ENCODE assay signal across 8 cellular contexts in the genomic region with DNA sequence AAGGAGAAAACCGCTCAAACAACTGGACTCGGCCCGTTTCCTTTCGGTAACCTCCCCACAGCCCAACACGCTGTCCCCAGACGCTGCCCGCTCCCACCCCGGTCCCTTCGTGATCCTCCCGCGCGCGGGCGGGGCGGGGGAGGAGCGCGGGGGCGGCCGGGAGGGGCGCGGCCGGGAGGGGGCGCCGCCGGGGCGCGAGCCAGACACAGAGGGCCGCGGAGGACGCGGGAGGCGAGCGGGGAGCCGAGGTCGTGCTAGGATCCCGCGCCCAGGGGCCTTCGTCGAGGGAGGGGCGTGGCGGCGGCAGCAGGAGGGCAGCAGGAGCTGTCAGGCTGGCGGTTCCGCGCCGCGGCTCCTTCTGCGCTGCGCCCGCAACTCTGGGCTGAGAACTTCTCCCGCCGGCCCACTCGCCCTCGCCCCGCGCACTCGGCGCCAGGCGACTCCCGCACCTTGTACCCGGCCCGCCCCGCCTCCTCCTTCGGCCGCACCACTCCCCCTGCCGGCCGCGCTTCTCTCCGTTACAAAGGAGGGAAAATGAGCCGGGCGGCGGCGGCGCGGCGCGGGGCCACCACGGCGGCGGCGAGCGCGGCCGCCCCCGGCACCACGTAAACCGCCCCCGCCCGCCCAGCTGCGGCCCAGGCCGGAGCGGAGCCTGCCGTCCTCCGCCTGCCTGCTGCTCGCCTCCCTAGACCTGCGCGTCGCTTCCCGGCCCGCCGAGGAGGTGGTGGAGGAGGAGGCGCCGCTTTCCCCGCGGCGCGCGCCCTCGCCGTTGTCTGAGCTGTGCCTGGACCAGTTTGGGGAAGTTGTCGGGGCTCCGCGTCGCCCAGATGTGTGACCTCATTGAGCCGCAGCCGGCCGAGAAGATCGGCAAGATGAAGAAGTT. TPM values are rescaled to one million over a fixed set of nuclear protein-coding genes. Genes with fewer than 3 reads are reported as not detected.
A peak's percentile ranks its signal among the peaks of the same experiment; 100 is the strongest.
DNase-seq lines count a peak whose midpoint lies in the region; ATAC-seq, FAIRE-seq and TF ChIP-seq lines count a peak whose summit lies in the region.

A gene (plus strand): TSS at position 521 of the 883 bp plus-strand sequence. CDS start 307 bp downstream, at position 828.

- intact Hi-C loops in endothelial cell of umbilical vein (cut with micrococcal nuclease): loop anchor here (1.0 to 10.0 kb wide), 8 partner anchors 17 to 869 kb away; no protein-coding TSS in a partner anchor

- FAIRE-seq in endothelial cell of umbilical vein (lab: Jason Lieb, UNC): peak; percentile 40

- H3K4me2 ChIP-seq in BLaER1 treated with 17β-estradiol and CSF1 and Interleukin-3, amounts not matched to agents 10 nM and 100 nM: peak within 1 kb of the TSS; percentile 76 to 97 (median 90)
- H3K4me2 ChIP-seq in endothelial cell of umbilical vein (ENCODE audit: insufficient read depth, low read length): peak within 1 kb of the TSS; percentile 98

- peak within 1 kb of the TSS; percentile 91 for H3K4me3 Mint-ChIP-seq in WTC11
- peak within 1 kb of the TSS; percentile 84 for H3K4me3 Mint-ChIP-seq in stimulated activated naive CD8-positive, alpha-beta T cell treated with anti-CD3 and anti-CD28 coated beads, Interleukin-15, Interleukin-2, amounts not matched to agents 100 ng/mL and 50 ng/mL, for 24 hours

- peak within 1 kb of the TSS; percentile 76 to 97 (median 91) for H3K27ac ChIP-seq in BLaER1 treated with 17β-estradiol and CSF1 and Interleukin-3, amounts not matched to agents 10 nM and 100 nM
- H3K27ac ChIP-seq in endothelial cell of umbilical vein (ENCODE audit: insufficient read depth, low read depth, low read length) (peak within 1 kb of the TSS; percentile 80), mesodermal cell (ENCODE audit: low read depth, low read length, severe bottlenecking) (peak within 1 kb of the TSS; percentile 80)

- peak within 1 kb of the TSS; percentile 72 to 99 (median 88) for H3K4me3 ChIP-seq in BLaER1 treated with 17β-estradiol and CSF1 and Interleukin-3, amounts not matched to agents 10 nM and 100 nM
- H3K4me3 ChIP-seq in endothelial cell of umbilical vein (replicated peaks in 1 of 3; ENCODE audit: insufficient read depth in 1 of 3, low read depth in 1 of 3, low read length in 3 of 3) (peak within 1 kb of the TSS; percentile 81 to 95 (median 94)), mesodermal cell (ENCODE audit: extremely low read depth, insufficient read depth, low read length, poor library complexity, severe bottlenecking) (peak within 1 kb of the TSS; percentile 85)

- ATAC-seq in GM18861 (IDR thresholded peaks at IDR 0.05; ENCODE audit: unreplicated experiment) (peak; percentile 30), HG02973 (IDR thresholded peaks at IDR 0.05; ENCODE audit: unreplicated experiment) (peak; percentile 75), WTC11 (peak; percentile 51)

- H2AFZ ChIP-seq in endothelial cell of umbilical vein (ENCODE audit: low read depth, low read length): peak within 1 kb of the TSS; percentile 94

- TF ChIP-seq POLR2A in endothelial cell of umbilical vein (IDR thresholded peaks at IDR 0.05; ENCODE audit: low read depth, low read length): no peak

- dilution Hi-C loops in endothelial cell of umbilical vein (cut with MboI; ENCODE audit: extremely low pct_ligation_motif_present, low sequenced_read_pairs): no loop called here

- no peaks in the 10 kb centered on the region for H3K9me3 ChIP-seq in BLaER1 treated with 17β-estradiol and CSF1 and Interleukin-3, amounts not matched to agents 10 nM and 100 nM (replicated peaks in 1 of 11)
- H3K9me3 ChIP-seq in endothelial cell of umbilical vein (replicated peaks; ENCODE audit: control insufficient read depth, insufficient read depth, low read length) (no peaks in the 10 kb centered on the region), mesodermal cell (ENCODE audit: control insufficient read depth, low read length) (no peaks in the 10 kb centered on the region)

- H3K36me3 Mint-ChIP-seq in WTC11: no peaks in the 10 kb centered on the region
- no peaks in the 10 kb centered on the region for H3K36me3 Mint-ChIP-seq in stimulated activated naive CD8-positive, alpha-beta T cell treated with anti-CD3 and anti-CD28 coated beads, Interleukin-15, Interleukin-2, amounts not matched to agents 100 ng/mL and 50 ng/mL, for 24 hours (ENCODE audit: low read depth)

- H3K79me2 ChIP-seq in endothelial cell of umbilical vein (ENCODE audit: control insufficient read depth, insufficient read depth, low read length): peaks cover 40% of the 10 kb centered on the region

- no peaks in the 10 kb centered on the region for H3K36me3 ChIP-seq in BLaER1 treated with 17β-estradiol and CSF1 and Interleukin-3, amounts not matched to agents 10 nM and 100 nM
- no peaks in the 10 kb centered on the region for H3K36me3 ChIP-seq in endothelial cell of umbilical vein (ENCODE audit: control insufficient read depth in 2 of 2, extremely low read depth in 1 of 2, insufficient read depth in 2 of 2, low read length in 2 of 2)
- no peaks in the 10 kb centered on the region for H3K36me3 ChIP-seq in mesodermal cell (ENCODE audit: control insufficient read depth, insufficient read depth, low read length)

- peak within 1 kb of the TSS; percentile 98 for H3K27ac Mint-ChIP-seq in WTC11
- H3K27ac Mint-ChIP-seq in stimulated activated naive CD8-positive, alpha-beta T cell treated with anti-CD3 and anti-CD28 coated beads, Interleukin-15, Interleukin-2, amounts not matched to agents 100 ng/mL and 50 ng/mL, for 24 hours: peak within 1 kb of the TSS; percentile 80

- CTCF ChIA-PET in WTC11 (lab: Charles Lee): interaction anchor here (0.6 to 2.3 kb wide), 8 partner anchors 26 to 438 kb away, joined by 3 to 18 read pairs (median 3); no protein-coding TSS in a partner anchor
- CTCF ChIA-PET in endothelial cell of umbilical vein (lab: Charles Lee): interaction anchor here (0.6 to 6.5 kb wide), 16 partner anchors 10 to 438 kb away, joined by 3 to 72 read pairs (median 4); no protein-coding TSS in a partner anchor

- H3K4me1 ChIP-seq in BLaER1 treated with 17β-estradiol and CSF1 and Interleukin-3, amounts not matched to agents 10 nM and 100 nM: peaks cover 29 to 46% (median 40%) of the 10 kb centered on the region in 10 experiments
- H3K4me1 ChIP-seq in endothelial cell of umbilical vein (ENCODE audit: control insufficient read depth, extremely low read depth, insufficient read depth, low read length) (peaks cover 46% of the 10 kb centered on the region), mesodermal cell (ENCODE audit: control insufficient read depth, insufficient read depth, low read length, poor library complexity, severe bottlenecking) (peaks cover 10% of the 10 kb centered on the region)

- H3K27me3 ChIP-seq in BLaER1 treated with 17β-estradiol and CSF1 and Interleukin-3, amounts not matched to agents 10 nM and 100 nM: no peaks in the 10 kb centered on the region
- no peaks in the 10 kb centered on the region for H3K27me3 ChIP-seq in endothelial cell of umbilical vein (ENCODE audit: control insufficient read depth in 2 of 2, insufficient read depth in 2 of 2, low read length in 2 of 2)

- POLR2A ChIA-PET in WTC11 (lab: Charles Lee): interaction anchor here (0.8 to 1.2 kb wide), 2 partner anchors 30 to 54 kb away, joined by 3 read pairs; no protein-coding TSS in a partner anchor
- POLR2A ChIA-PET in endothelial cell of umbilical vein (lab: Charles Lee): interaction anchor here (1.5 kb wide), 1 partner anchor 29 kb away, joined by 3 read pairs; no protein-coding TSS in a partner anchor

- no peaks in the 10 kb centered on the region for H4K20me1 ChIP-seq in BLaER1 treated with 17β-estradiol and CSF1 and Interleukin-3, amounts not matched to agents 10 nM and 100 nM
- H4K20me1 ChIP-seq in endothelial cell of umbilical vein (replicated peaks; ENCODE audit: control insufficient read depth, extremely low read depth, insufficient read depth, low read length): no peaks in the 10 kb centered on the region

- H3K27me3 Mint-ChIP-seq in WTC11 (ENCODE audit: low read depth): peaks cover 3% of the 10 kb centered on the region
- H3K27me3 Mint-ChIP-seq in stimulated activated naive CD8-positive, alpha-beta T cell treated with anti-CD3 and anti-CD28 coated beads, Interleukin-15, Interleukin-2, amounts not matched to agents 100 ng/mL and 50 ng/mL, for 24 hours: peaks cover 63% of the 10 kb centered on the region

- peaks cover 60% of the 10 kb centered on the region for H3K4me1 Mint-ChIP-seq in WTC11
- peaks cover 37% of the 10 kb centered on the region for H3K4me1 Mint-ChIP-seq in stimulated activated naive CD8-positive, alpha-beta T cell treated with anti-CD3 and anti-CD28 coated beads, Interleukin-15, Interleukin-2, amounts not matched to agents 100 ng/mL and 50 ng/mL, for 24 hours (ENCODE audit: low read depth)

- DNase-seq in NCI-H2171 treated with DMSO at 0.1 percent for 48 hours (lab: John Stamatoyannopoulos, UW) (peak; percentile 71), WTC11 (ENCODE audit: low spot score) (peak; percentile 87), endothelial cell of umbilical vein (ENCODE audit: low read depth, low spot score) (peak; percentile 68)

- no TSS peak for BruUV-seq in endothelial cell of umbilical vein (replicated peaks; lab: Mats Ljungman, UMichigan)

- H3K9me3 Mint-ChIP-seq in WTC11: no peaks in the 10 kb centered on the region
- no peaks in the 10 kb centered on the region for H3K9me3 Mint-ChIP-seq in stimulated activated naive CD8-positive, alpha-beta T cell treated with anti-CD3 and anti-CD28 coated beads, Interleukin-15, Interleukin-2, amounts not matched to agents 100 ng/mL and 50 ng/mL, for 24 hours

- H3K9ac ChIP-seq in BLaER1 treated with 17β-estradiol and CSF1 and Interleukin-3, amounts not matched to agents 10 nM and 100 nM: peak within 1 kb of the TSS; percentile 89 to 96 (median 92)
- peak within 1 kb of the TSS; percentile 92 for H3K9ac ChIP-seq in endothelial cell of umbilical vein (replicated peaks; ENCODE audit: extremely low read depth, insufficient read depth, low read length)

- TF ChIP-seq CTCF in WTC11 (IDR thresholded peaks at IDR 0.05): peak; percentile 41
- TF ChIP-seq CTCF in endothelial cell of umbilical vein (IDR thresholded peaks at IDR 0.05; ENCODE audit: extremely low read depth in 1 of 2, insufficient read depth in 1 of 2, low read depth in 1 of 2, low read length in 2 of 2): peak; percentile 25 to 54

- H3K9me1 ChIP-seq in endothelial cell of umbilical vein (replicated peaks; ENCODE audit: control insufficient read depth, extremely low read depth, insufficient read depth, low read length): no peaks in the 10 kb centered on the region

- WGBS in mesodermal cell (ENCODE audit: insufficient coverage in 2 of 2), 2 experiments: 0 to 1% methylated on average over 44 to 58 of the region's 118 CpGs

RNA-seq across cellular contexts. Expression of the gene that starts here (rescaled TPM):
- 35.0 to 57.9 TPM (median 38.3 TPM) in 3 replicates for total RNA-seq in WTC11 (2021)
- total RNA-seq in endothelial cell of umbilical vein: 34.2 and 41.5 TPM in 2 replicates
- polyA plus RNA-seq in endothelial cell of umbilical vein: 5.2 and 5.5 TPM in 2 replicates
- 6.9 and 7.1 TPM in 2 replicates for polyA plus RNA-seq in endothelial cell of umbilical vein (2011; cell fraction: cytosol; rRNA removed)
- 14.8 and 15.2 TPM in 2 replicates for polyA plus RNA-seq in endothelial cell of umbilical vein (2011; cell fraction: nucleus; rRNA removed)
- 10.2 and 14.4 TPM in 2 replicates for polyA plus RNA-seq in endothelial cell of umbilical vein (2012)
- 54.6 and 66.3 TPM in 2 replicates for polyA minus RNA-seq in endothelial cell of umbilical vein
- 10.9 TPM for polyA minus RNA-seq in endothelial cell of umbilical vein (2011; cell fraction: cytosol; rRNA and poly(A)+ RNA removed)
- polyA minus RNA-seq in endothelial cell of umbilical vein (2011; cell fraction: nucleus; rRNA and poly(A)+ RNA removed): 123 and 184 TPM in 2 replicates
- polyA plus RNA-seq in mesodermal cell (2013, experiment 1 of 2): 27.8 TPM
- polyA plus RNA-seq in mesodermal cell (2013, experiment 2 of 2): 28.0 TPM

Comparison
In these comparisons a context has a peak if more than half of its experiments do, and no peak if none do; other contexts are left out.
1. Peak in every context shown above with its lines: DNase-seq, ATAC-seq, H3K4me3 ChIP-seq and H3K27ac ChIP-seq.